27 cellular contexts compared by ENCODE assay signal in genomic region chr9:73173526-73174411, GRCh38. TPM values are rescaled to one million over a fixed set of nuclear protein-coding genes. Genes with fewer than 3 reads are reported as not detected.
DNase-seq lines count a peak whose midpoint lies in the region; ATAC-seq, FAIRE-seq and TF ChIP-seq lines count a peak whose summit lies in the region.
"Had no signal": no experiment of that assay in that cellular context is flagged by ENCODE, and none has a peak within 500 bp of the region (broad histone marks: within the 10 kb centered on the region; RNA-seq: fewer than 3 reads in every experiment).

No MANE protein-coding gene starts in this region.

- ATAC-seq in central memory CD8-positive, alpha-beta T cell (replicated peaks; ENCODE audit: extremely low read depth, poor library complexity, severe bottlenecking) = no peak
- ATAC-seq: activated naive CD8-positive, alpha-beta T cell treated with anti-CD3 and anti-CD28 coated beads, Interleukin-2, amount 50 U/mL, for 24 hours; activated T-cell treated with anti-CD3 and anti-CD28 coated beads, Interleukin-2, amount 50 U/mL, for 72 hours; body of pancreas; gastrocnemius medialis; psoas muscle had no signal

- H3K27ac Mint-ChIP-seq in central memory CD8-positive, alpha-beta T cell (ENCODE audit: low read depth) = peak overlapping the region; percentile 16
- H3K27ac Mint-ChIP-seq in immature natural killer cell = no peak overlapping the region
- H3K27ac Mint-ChIP-seq: activated CD4-positive, alpha-beta T cell treated with anti-CD3 and anti-CD28 coated beads, Interleukin-2, amount 10 ng/mL, durations not matched to agents 24 days and 14 days; activated naive CD8-positive, alpha-beta T cell treated with anti-CD3 and anti-CD28 coated beads, Interleukin-2, amount 50 U/mL, for 24 hours; activated T-cell treated with anti-CD3 and anti-CD28 coated beads, Interleukin-2, amount 50 U/mL, for 72 hours had no signal

- no peaks in the 10 kb centered on the region for H3K9me3 ChIP-seq in Peyer's patch
- H3K9me3 ChIP-seq: BE2C, body of pancreas, gastrocnemius medialis, lower lobe of right lung, psoas muscle, tibial nerve had no signal

- FAIRE-seq in A204.1 (lab: Jason Lieb, UNC) = peak; percentile 78
- FAIRE-seq: endometrium had no signal

- H3K27ac ChIP-seq in Peyer's patch = no peak overlapping the region
- H3K27ac ChIP-seq: body of pancreas, gastrocnemius medialis, lower lobe of right lung, PC-9, psoas muscle had no signal

- no peak overlapping the region for H3K4me3 ChIP-seq in Peyer's patch
- H3K4me3 ChIP-seq: body of pancreas, gastrocnemius medialis, lower lobe of right lung, PC-9, psoas muscle, tibial nerve had no signal

- no peak for TF ChIP-seq POLR2A in Peyer's patch (IDR thresholded peaks at IDR 0.05)

- H3K27me3 ChIP-seq in Peyer's patch = no peaks in the 10 kb centered on the region
- H3K27me3 ChIP-seq: BE2C, body of pancreas, gastrocnemius medialis, tibial nerve had no signal

- H3K4me1 Mint-ChIP-seq in central memory CD8-positive, alpha-beta T cell = peaks cover 6% of the 10 kb centered on the region
- no peaks in the 10 kb centered on the region for H3K4me1 Mint-ChIP-seq in immature natural killer cell
- H3K4me1 Mint-ChIP-seq: activated CD4-positive, alpha-beta T cell treated with anti-CD3 and anti-CD28 coated beads, Interleukin-2, amount 10 ng/mL, durations not matched to agents 24 days and 14 days had no signal

- no peak overlapping the region for H3K4me3 Mint-ChIP-seq in central memory CD8-positive, alpha-beta T cell
- no peak overlapping the region for H3K4me3 Mint-ChIP-seq in immature natural killer cell
- H3K4me3 Mint-ChIP-seq: activated CD4-positive, alpha-beta T cell treated with anti-CD3 and anti-CD28 coated beads, Interleukin-2, amount 10 ng/mL, durations not matched to agents 24 days and 14 days; activated naive CD8-positive, alpha-beta T cell treated with anti-CD3 and anti-CD28 coated beads, Interleukin-2, amount 50 U/mL, for 24 hours; activated T-cell treated with anti-CD3 and anti-CD28 coated beads, Interleukin-2, amount 50 U/mL, for 72 hours; CD8-positive, alpha-beta memory T cell; naive thymus-derived CD4-positive, alpha-beta T cell had no signal

- H3K4me1 ChIP-seq in Peyer's patch = no peaks in the 10 kb centered on the region
- H3K4me1 ChIP-seq: BE2C, body of pancreas, gastrocnemius medialis, lower lobe of right lung, psoas muscle had no signal

- in situ Hi-C loops in SK-MEL-5 (cut with HindIII; ENCODE audit: low pct_unique_long_range_greater_than_20kb, low sequenced_read_pairs) = no loop called here

- H3K27me3 Mint-ChIP-seq in central memory CD8-positive, alpha-beta T cell = no peaks in the 10 kb centered on the region
- H3K27me3 Mint-ChIP-seq in immature natural killer cell (ENCODE audit: low read depth in 3 of 3) = no peaks in the 10 kb centered on the region
- H3K27me3 Mint-ChIP-seq: activated CD4-positive, alpha-beta T cell treated with anti-CD3 and anti-CD28 coated beads, Interleukin-2, amount 10 ng/mL, durations not matched to agents 24 days and 14 days; activated naive CD8-positive, alpha-beta T cell treated with anti-CD3 and anti-CD28 coated beads, Interleukin-2, amount 50 U/mL, for 24 hours; CD8-positive, alpha-beta memory T cell; naive thymus-derived CD4-positive, alpha-beta T cell had no signal

- no peaks in the 10 kb centered on the region for H3K36me3 ChIP-seq in Peyer's patch
- H3K36me3 ChIP-seq: BE2C, gastrocnemius medialis had no signal

- peaks cover 19% of the 10 kb centered on the region for H3K36me3 Mint-ChIP-seq in central memory CD8-positive, alpha-beta T cell (ENCODE audit: insufficient read depth)
- H3K36me3 Mint-ChIP-seq in immature natural killer cell = peaks cover 9 to 15% (median 12%) of the 10 kb centered on the region in 3 donors

- no peaks in the 10 kb centered on the region for H3K9me3 Mint-ChIP-seq in central memory CD8-positive, alpha-beta T cell
- H3K9me3 Mint-ChIP-seq in immature natural killer cell = no peaks in the 10 kb centered on the region
- H3K9me3 Mint-ChIP-seq: activated CD4-positive, alpha-beta T cell treated with anti-CD3 and anti-CD28 coated beads, Interleukin-2, amount 10 ng/mL, durations not matched to agents 24 days and 14 days; activated naive CD8-positive, alpha-beta T cell treated with anti-CD3 and anti-CD28 coated beads, Interleukin-2, amount 50 U/mL, for 24 hours; activated T-cell treated with anti-CD3 and anti-CD28 coated beads, Interleukin-2, amount 50 U/mL, for 72 hours had no signal

- DNase-seq in H4 (ENCODE audit: low spot score) = peak; percentile 11
- peak; percentile 19 for DNase-seq in SK-MEL-5 (ENCODE audit: low read depth, low spot score)
- no peak for DNase-seq in central memory CD8-positive, alpha-beta T cell (ENCODE audit: low spot score in 2 of 2)
- no peak for DNase-seq in Peyer's patch
- DNase-seq in immature natural killer cell = no peak
- DNase-seq in NCI-H524 (lab: John Stamatoyannopoulos, UW) = no peak
- no peak for DNase-seq in activated CD4-positive, alpha-beta T cell treated with anti-CD3 and anti-CD28 coated beads, Interleukin-2, amount 50 U/mL, for 48 hours
- DNase-seq: activated CD4-positive, alpha-beta T cell treated with anti-CD3 and anti-CD28 coated beads, Interleukin-2, amount 10 ng/mL, durations not matched to agents 24 days and 14 days; activated naive CD8-positive, alpha-beta T cell treated with anti-CD3 and anti-CD28 coated beads, Interleukin-2, amount 50 U/mL, for 24 hours; activated T-cell treated with anti-CD3 and anti-CD28 coated beads, Interleukin-2, amount 50 U/mL, for 72 hours; BE2C; body of pancreas; CD8-positive, alpha-beta memory T cell; gastrocnemius medialis; lower lobe of right lung; naive thymus-derived CD4-positive, alpha-beta T cell; NCI-H1092; NCI-H1694 treated with DMSO at 0.1 percent for 48 hours; NCI-H446 treated with DMSO at 0.1 percent for 48 hours; NK-92 treated with Interleukin-12 subunit alpha and Interleukin-12 subunit beta, amount 100 ng/mL, for 24 hours; PC-9; psoas muscle; SHP77 treated with DMSO at 0.1 percent for 48 hours; stimulated activated CD4-positive, alpha-beta T cell treated with anti-CD3 and anti-CD28 coated beads, Interleukin-4, amount 100 ng/mL, for 4 hours had no signal

- TF ChIP-seq CTCF in Peyer's patch (IDR thresholded peaks at IDR 0.05) = no peak

RNA-seq across cellular contexts. Expression of gene ANXA1, which starts 22.1 kb away (rescaled TPM):
- 659 and 754 TPM in 2 replicates for total RNA-seq in H4 (2014; rRNA removed; shearing (Covaris generic))
- total RNA-seq in SK-MEL-5 (2014; rRNA removed; shearing (Covaris generic)) = 25.0 and 27.0 TPM in 2 replicates
- polyA plus RNA-seq in SK-MEL-5 (2015; cell fraction: cytosol; rRNA removed) = 33.8 and 36.9 TPM in 2 replicates
- polyA plus RNA-seq in SK-MEL-5 (2015; cell fraction: nucleus; rRNA removed) = 30.3 and 36.5 TPM in 2 replicates
- 100 to 1,000 TPM in 1 of 4 donors, 10 to 100 TPM in 3; 13.5 to 223 (median 40.3) TPM for total RNA-seq in Peyer's patch
- 100 to 1,000 TPM; 426 to 769 (median 538) TPM for polyA plus RNA-seq in immature natural killer cell

Comparison
In these comparisons a context has a peak if more than half of its experiments do, and no peak if none do; other contexts are left out.
1. DNase-seq: peak in H4 (single experiment) and SK-MEL-5 (single experiment); none in central memory CD8-positive, alpha-beta T cell (0 of 2), Peyer's patch (0 of 3), immature natural killer cell (0 of 3), NCI-H524 (0 of 2) and activated CD4-positive, alpha-beta T cell treated with anti-CD3 and anti-CD28 coated beads, Interleukin-2, amount 50 U/mL, for 48 hours (0 of 2).